ENCODE assay signal across 1 cellular context in genomic region chr9:89952401-89952800, GRCh38.
TF ChIP-seq lines count a peak whose summit lies in the region.

No MANE protein-coding gene starts in this region.

TF ChIP-seq in GM23338, 12 proteins besides CTCF, POLR2A, EP300 and RAD21 (continued from another document):
- no peak for TF ChIP-seq EZH2phosphoT487 (IDR thresholded peaks at IDR 0.05; ENCODE audit: unreplicated experiment)
